In the genomic region with DNA sequence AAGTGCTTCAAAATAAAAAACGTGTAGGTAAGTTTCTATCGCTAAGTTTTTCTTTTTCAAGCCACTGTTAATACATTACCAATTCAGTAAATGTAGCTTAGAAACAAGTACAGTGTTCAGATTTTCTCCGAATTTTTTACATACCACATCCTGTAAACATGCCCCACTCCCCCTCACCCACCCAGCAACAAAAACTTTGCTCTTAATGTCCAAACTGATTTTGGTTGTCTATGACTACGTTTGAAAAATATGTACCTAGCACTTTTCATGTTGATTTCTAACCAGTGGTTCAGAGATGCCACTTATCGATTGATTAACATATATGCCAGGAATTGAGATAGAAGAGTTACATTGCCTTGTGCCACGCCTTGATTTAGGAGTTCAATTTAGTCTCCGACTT, we compare ENCODE assay signal across 11 cellular contexts. TPM values are rescaled to one million over a fixed set of nuclear protein-coding genes. Genes with fewer than 3 reads are reported as not detected.
A peak's percentile ranks its signal among the peaks of the same experiment; 100 is the strongest.
DNase-seq lines count a peak whose midpoint lies in the region; ATAC-seq and TF ChIP-seq lines count a peak whose summit lies in the region.
"Had no signal": no experiment of that assay in that cellular context is flagged by ENCODE, and none has a peak within 500 bp of the region (broad histone marks: within the 10 kb centered on the region; RNA-seq: fewer than 3 reads in every experiment).

No MANE protein-coding gene starts in this region.

- intact Hi-C loops in left ventricle myocardium inferior (cut with micrococcal nuclease): loop anchor here (5.0 kb wide), 1 partner anchor 106 kb away; no protein-coding TSS in a partner anchor
- intact Hi-C loops in left ventricle myocardium superior (cut with micrococcal nuclease): loop anchor here (5.0 kb wide), 1 partner anchor 101 kb away; no protein-coding TSS in a partner anchor
- intact Hi-C loops in esophagus squamous epithelium (cut with DNase I): no loop called here

- ATAC-seq in left ventricle myocardium superior (no peak), upper lobe of left lung (ENCODE audit: low FRiP score in 2 of 2) (no peak)
- ATAC-seq: activated CD4-positive, alpha-beta T cell treated with anti-CD3 and anti-CD28 coated beads for 36 hours had no signal

- peaks cover 16% of the 10 kb centered on the region for H3K27me3 ChIP-seq in left ventricle myocardium inferior (ENCODE audit: low read depth)
- peaks cover 0 to 3% (median 0%) of the 10 kb centered on the region in 4 donors for H3K27me3 ChIP-seq in upper lobe of left lung
- H3K27me3 ChIP-seq in esophagus squamous epithelium: peaks cover 0 to 44% (median 4%) of the 10 kb centered on the region in 4 donors
- H3K27me3 ChIP-seq: brain microvascular endothelial cell had no signal

- H3K36me3 ChIP-seq in left ventricle myocardium inferior (no peaks in the 10 kb centered on the region), upper lobe of left lung (no peaks in the 10 kb centered on the region), esophagus squamous epithelium (no peaks in the 10 kb centered on the region)
- H3K36me3 ChIP-seq: brain microvascular endothelial cell had no signal

- no peak for TF ChIP-seq CTCF in left ventricle myocardium inferior (IDR thresholded peaks at IDR 0.05; ENCODE audit: borderline replicate concordance)
- no peak for TF ChIP-seq CTCF in NB4 (IDR thresholded peaks at IDR 0.05; ENCODE audit: low read depth, low read length)
- no peak for TF ChIP-seq CTCF in upper lobe of left lung (IDR thresholded peaks at IDR 0.05)
- no peak for TF ChIP-seq CTCF in esophagus squamous epithelium (IDR thresholded peaks at IDR 0.05)

- peaks cover 25% of the 10 kb centered on the region for H3K4me1 ChIP-seq in left ventricle myocardium inferior
- peaks cover 0 to 22% (median 2%) of the 10 kb centered on the region in 4 donors for H3K4me1 ChIP-seq in upper lobe of left lung
- peaks cover 0 to 20% (median 12%) of the 10 kb centered on the region in 3 donors for H3K4me1 ChIP-seq in esophagus squamous epithelium

- TF ChIP-seq EP300 in upper lobe of left lung (IDR thresholded peaks at IDR 0.05): no peak

- H3K4me3 ChIP-seq in left ventricle myocardium inferior: peak overlapping the region; percentile 88
- H3K4me3 ChIP-seq in NB4 (ENCODE audit: low read depth, low read length): peak overlapping the region; percentile 83
- peak overlapping the region in 3 of 4 donors; percentile 55 to 79 (median 68) for H3K4me3 ChIP-seq in upper lobe of left lung
- peak overlapping the region in 1 of 4 donors; percentile 62 for H3K4me3 ChIP-seq in esophagus squamous epithelium

- WGBS in upper lobe of left lung, 2 donors: 47 to 53% methylated on average over 7 of the region's 7 CpGs
- WGBS in esophagus squamous epithelium, 2 donors: 63 to 68% methylated on average over 7 of the region's 7 CpGs

- H3K9me3 ChIP-seq in left ventricle myocardium inferior (replicated peaks) (no peaks in the 10 kb centered on the region), upper lobe of left lung (no peaks in the 10 kb centered on the region), esophagus squamous epithelium (no peaks in the 10 kb centered on the region)

- TF ChIP-seq POLR2A in NB4 (IDR thresholded peaks at IDR 0.05; ENCODE audit: extremely low read depth, insufficient read length) (no peak), upper lobe of left lung (IDR thresholded peaks at IDR 0.05) (no peak), esophagus squamous epithelium (IDR thresholded peaks at IDR 0.05) (no peak)

- DNase-seq in left ventricle myocardium inferior (no peak), left ventricle myocardium superior (no peak), NB4 (ENCODE audit: low read depth) (peak; percentile 49), kidney tubule cell (ENCODE audit: low spot score) (peak; percentile 5), upper lobe of left lung (no peak), GM03348 (ENCODE audit: low spot score) (no peak), esophagus squamous epithelium (lab: John Stamatoyannopoulos, UW) (no peak)
- DNase-seq in effector CD4-positive, alpha-beta T cell: no peak
- DNase-seq: activated CD4-positive, alpha-beta T cell treated with anti-CD3 and anti-CD28 coated beads for 36 hours; stimulated activated CD8-positive, alpha-beta memory T cell treated with anti-CD3 and anti-CD28 coated beads, Interleukin-4, amount 100 ng/mL, for 48 hours had no signal

- H3K27ac ChIP-seq in left ventricle myocardium inferior (replicated peaks) (peak overlapping the region; percentile 96), upper lobe of left lung (peak overlapping the region in 3 of 4 donors; percentile 10 to 92 (median 74)), esophagus squamous epithelium (no peak overlapping the region)

RNA-seq across cellular contexts. Expression of a gene that starts 0.7 kb away (rescaled TPM):
- total RNA-seq in left ventricle myocardium inferior: 11.9 TPM
- total RNA-seq in left ventricle myocardium superior: 14.4 TPM
- 10 to 100 TPM in 5 of 6 donors, 1 to 10 TPM in 1; 7.9 to 32.5 (median 13.8) TPM for total RNA-seq in upper lobe of left lung
- total RNA-seq in esophagus squamous epithelium: 1 to 10 TPM in 1 of 4 donors, under 1 TPM in 3; 0.49 to 2.7 (median 0.74) TPM
- total RNA-seq: activated CD4-positive, alpha-beta T cell treated with anti-CD3 and anti-CD28 coated beads for 36 hours had no signal

Comparison
In these comparisons a context has a peak if more than half of its experiments do, and no peak if none do; other contexts are left out.
1. DNase-seq: peak in NB4 (single experiment) and kidney tubule cell (single experiment); none in left ventricle myocardium inferior (single experiment), left ventricle myocardium superior (single experiment), upper lobe of left lung (0 of 2), GM03348 (single experiment), esophagus squamous epithelium (single experiment) and effector CD4-positive, alpha-beta T cell (single experiment).
2. H3K27ac ChIP-seq: peak in left ventricle myocardium inferior (single experiment) and upper lobe of left lung (3 of 4); none in esophagus squamous epithelium (0 of 4).